In genomic region chr9:134708672-134709038, GRCh38 we compare ENCODE assay signal across 23 cellular contexts.
DNase-seq lines count a peak whose midpoint lies in the region; ATAC-seq and TF ChIP-seq lines count a peak whose summit lies in the region.
"Had no signal": no experiment of that assay in that cellular context is flagged by ENCODE, and none has a peak within 500 bp of the region (broad histone marks: within the 10 kb centered on the region; RNA-seq: fewer than 3 reads in every experiment).

No MANE protein-coding gene starts in this region.

- peaks cover 0 to 82% (median 0%) of the 10 kb centered on the region in 11 experiments; a peak in 8 of 22 replicates for H3K27me3 ChIP-seq in BLaER1 treated with 17β-estradiol and CSF1 and Interleukin-3, amounts not matched to agents 10 nM and 100 nM
- H3K27me3 ChIP-seq in esophagus squamous epithelium (peaks cover 0 to 87% (median 0%) of the 10 kb centered on the region in 4 donors), prostate gland (replicated peaks; ENCODE audit: insufficient read depth) (peaks cover 4% of the 10 kb centered on the region)
- H3K27me3 ChIP-seq: adrenal gland, heart left ventricle had no signal

- H3K4me3 ChIP-seq in BLaER1 treated with 17β-estradiol and CSF1 and Interleukin-3, amounts not matched to agents 10 nM and 100 nM: no peak overlapping the region
- H3K4me3 ChIP-seq in esophagus squamous epithelium (no peak overlapping the region), prostate gland (no peak overlapping the region)
- H3K4me3 ChIP-seq: adrenal gland, heart left ventricle, lung, psoas muscle had no signal

- no peak for TF ChIP-seq POLR2A in esophagus squamous epithelium (IDR thresholded peaks at IDR 0.05)
- TF ChIP-seq POLR2A in prostate gland (IDR thresholded peaks at IDR 0.05): no peak

- peak overlapping the region in 8 of 11 experiments; percentile 54 to 89 (median 70); a peak in 14 of 22 replicates for H3K4me2 ChIP-seq in BLaER1 treated with 17β-estradiol and CSF1 and Interleukin-3, amounts not matched to agents 10 nM and 100 nM

- ATAC-seq in GM18520 (IDR thresholded peaks at IDR 0.05; ENCODE audit: unreplicated experiment): no peak
- ATAC-seq: activated CD4-positive, CD25-positive, alpha-beta regulatory T cell treated with anti-CD3 and anti-CD28 coated beads, Interleukin-2, amount 50 U/mL, for 24 hours; naive thymus-derived CD4-positive, alpha-beta T cell; stimulated activated naive B cell treated with anti-CD40 and anti-IgM and Interleukin-4, amounts not matched to agents 10 μg/mL and 1 μg/mL and 100 μg/mL, for 72 hours had no signal

- peaks cover 0 to 62% (median 44%) of the 10 kb centered on the region in 11 experiments; a peak in 20 of 22 replicates for H4K20me1 ChIP-seq in BLaER1 treated with 17β-estradiol and CSF1 and Interleukin-3, amounts not matched to agents 10 nM and 100 nM

- H3K9ac ChIP-seq in BLaER1 treated with 17β-estradiol and CSF1 and Interleukin-3, amounts not matched to agents 10 nM and 100 nM: peak overlapping the region in 1 of 11 experiments; percentile 52; a peak in 1 of 22 replicates

- TF ChIP-seq CTCF in esophagus squamous epithelium (IDR thresholded peaks at IDR 0.05) (no peak), prostate gland (IDR thresholded peaks at IDR 0.05) (no peak)

- DNase-seq in NCI-H524 (lab: John Stamatoyannopoulos, UW) (peak; percentile 63 to 82), esophagus squamous epithelium (lab: John Stamatoyannopoulos, UW) (no peak), prostate gland (ENCODE audit: low spot score) (no peak), nucleus accumbens (lab: John Stamatoyannopoulos, UW) (no peak), RPMI8226 (no peak)
- DNase-seq in stimulated activated CD4-positive, alpha-beta T cell treated with anti-CD3 and anti-CD28 coated beads, Interleukin-12 subunit alpha, Interleukin-12 subunit beta, amount 100 ng/mL, for 4 hours: no peak
- DNase-seq: activated effector memory CD4-positive, alpha-beta T cell treated with Interleukin-2 at 50 U/mL for 16 hours; adrenal gland; CD8-positive, alpha-beta memory T cell; effector CD8-positive, alpha-beta T cell; MM.1S; naive thymus-derived CD4-positive, alpha-beta T cell; NCI-H187; NCI-H510A treated with DMSO at 0.1 percent for 48 hours; stimulated activated naive B cell treated with anti-CD40 and anti-IgM and Interleukin-4, amounts not matched to agents 10 μg/mL and 1 μg/mL and 100 μg/mL, for 72 hours; T-helper 9 cell; trophoblast cell had no signal

- 69% methylated on average over 8 to 10 of the region's 11 CpGs for WGBS in esophagus squamous epithelium, 2 donors
- WGBS in prostate gland: 43% methylated on average over 11 of the region's 11 CpGs

- peaks cover 0 to 42% (median 27%) of the 10 kb centered on the region in 10 experiments; a peak in 15 of 20 replicates for H3K4me1 ChIP-seq in BLaER1 treated with 17β-estradiol and CSF1 and Interleukin-3, amounts not matched to agents 10 nM and 100 nM
- H3K4me1 ChIP-seq in esophagus squamous epithelium (peaks cover 0 to 70% (median 30%) of the 10 kb centered on the region in 3 donors), prostate gland (replicated peaks) (peaks cover 7% of the 10 kb centered on the region)
- H3K4me1 ChIP-seq: psoas muscle had no signal

- peaks cover 3 to 18% (median 9%) of the 10 kb centered on the region in 11 experiments; a peak in 15 of 22 replicates for H3K9me3 ChIP-seq in BLaER1 treated with 17β-estradiol and CSF1 and Interleukin-3, amounts not matched to agents 10 nM and 100 nM (replicated peaks in 1 of 11)
- H3K9me3 ChIP-seq in esophagus squamous epithelium: no peaks in the 10 kb centered on the region
- H3K9me3 ChIP-seq in prostate gland: no peaks in the 10 kb centered on the region
- H3K9me3 ChIP-seq: adrenal gland, heart left ventricle, psoas muscle had no signal

- no peak overlapping the region for H3K27ac ChIP-seq in BLaER1 treated with 17β-estradiol and CSF1 and Interleukin-3, amounts not matched to agents 10 nM and 100 nM
- H3K27ac ChIP-seq in esophagus squamous epithelium (peak overlapping the region in 3 of 4 donors; percentile 70 to 77 (median 73)), prostate gland (peak overlapping the region; percentile 60 to 67)
- H3K27ac ChIP-seq: psoas muscle had no signal

- intact Hi-C loops in esophagus squamous epithelium (cut with DNase I): no loop called here
- intact Hi-C loops in prostate gland (cut with DNase I): loop anchor here (10.0 kb wide), 1 partner anchor 64 kb away; the partner anchor contains the start of gene COL5A1

- peaks cover 0 to 44% (median 17%) of the 10 kb centered on the region in 11 experiments; a peak in 14 of 22 replicates for H3K36me3 ChIP-seq in BLaER1 treated with 17β-estradiol and CSF1 and Interleukin-3, amounts not matched to agents 10 nM and 100 nM
- H3K36me3 ChIP-seq in esophagus squamous epithelium: no peaks in the 10 kb centered on the region
- H3K36me3 ChIP-seq in prostate gland: no peaks in the 10 kb centered on the region
- H3K36me3 ChIP-seq: adrenal gland had no signal

Comparison
In these comparisons a context has a peak if more than half of its experiments do, and no peak if none do; other contexts are left out.
1. H3K27ac ChIP-seq: peak in esophagus squamous epithelium (3 of 4) and prostate gland (2 of 2); none in BLaER1 treated with 17β-estradiol and CSF1 and Interleukin-3, amounts not matched to agents 10 nM and 100 nM (0 of 11).
2. DNase-seq: peak in NCI-H524 (2 of 2); none in esophagus squamous epithelium (single experiment), prostate gland (single experiment), stimulated activated CD4-positive, alpha-beta T cell treated with anti-CD3 and anti-CD28 coated beads, Interleukin-12 subunit alpha, Interleukin-12 subunit beta, amount 100 ng/mL, for 4 hours (single experiment), nucleus accumbens (0 of 56) and RPMI8226 (single experiment).